2 cellular contexts compared by ENCODE assay signal in genomic region chr17:10172778-10173177, GRCh38.
TF ChIP-seq lines count a peak whose summit lies in the region.

No MANE protein-coding gene starts in this region.

TF ChIP-seq in SK-N-SH treated with all-trans-retinoic acid at 6 μM for 48 hours, 23 proteins besides CTCF, POLR2A, EP300 and RAD21:
- TF ChIP-seq PATZ1 (CRISPR knock-in tag; IDR thresholded peaks at IDR 0.05; ENCODE audit: borderline replicate concordance) (no peak), ZNF8 (CRISPR knock-in tag; IDR thresholded peaks at IDR 0.05) (peak; percentile 81; the same call in 1 of the 2 replicates), TSHZ2 (CRISPR knock-in tag; IDR thresholded peaks at IDR 0.05) (no peak), ISL1 (CRISPR knock-in tag; IDR thresholded peaks at IDR 0.05) (no peak)

TF ChIP-seq in SK-N-SH, 30 proteins besides CTCF, POLR2A, EP300 and RAD21:
- no peak for TF ChIP-seq USF1 (IDR thresholded peaks at IDR 0.05; ENCODE audit: borderline replicate concordance, low read depth)
- no peak for TF ChIP-seq RXRA (IDR thresholded peaks at IDR 0.05; ENCODE audit: borderline replicate concordance, low read depth)
- no peak for TF ChIP-seq POLR2AphosphoS5 (IDR thresholded peaks at IDR 0.05; ENCODE audit: low read depth, low read length)
- TF ChIP-seq IRF3 (IDR thresholded peaks at IDR 0.05; ENCODE audit: low read depth, low read length): no peak
- no peak for TF ChIP-seq PBX3 (IDR thresholded peaks at IDR 0.05)
- TF ChIP-seq GATA2 (CRISPR knock-in tag; IDR thresholded peaks at IDR 0.05): no peak
- TF ChIP-seq RCOR1 (IDR thresholded peaks at IDR 0.05; ENCODE audit: low read length): no peak
- TF ChIP-seq CHD2 (IDR thresholded peaks at IDR 0.05; ENCODE audit: low read length, partially characterized antibody): no peak
- no peak for TF ChIP-seq TEAD4 (IDR thresholded peaks at IDR 0.05; ENCODE audit: borderline replicate concordance, insufficient read depth)
- TF ChIP-seq REST (IDR thresholded peaks at IDR 0.05; ENCODE audit: low read depth, low read length): no peak
- TF ChIP-seq TAF1 (IDR thresholded peaks at IDR 0.05; ENCODE audit: borderline replicate concordance, low read depth, low read length): no peak
- no peak for TF ChIP-seq FOSL2 (IDR thresholded peaks at IDR 0.05; ENCODE audit: borderline replicate concordance, low read depth)
- no peak for TF ChIP-seq FOXM1 (IDR thresholded peaks at IDR 0.05; ENCODE audit: low read depth)
- TF ChIP-seq EZH2phosphoT487 (IDR thresholded peaks at IDR 0.05; ENCODE audit: borderline replicate concordance, low read depth): no peak
- no peak for TF ChIP-seq MEF2A (IDR thresholded peaks at IDR 0.05; ENCODE audit: borderline replicate concordance, low read depth)
- no peak for TF ChIP-seq USF2 (IDR thresholded peaks at IDR 0.05; ENCODE audit: borderline replicate concordance, low read depth, low read length)
- no peak for TF ChIP-seq JUND (IDR thresholded peaks at IDR 0.05)
- no peak for TF ChIP-seq ZBTB33 (IDR thresholded peaks at IDR 0.05; ENCODE audit: borderline replicate concordance, low read depth)
